Comparison of ENCODE assay signal across 14 cellular contexts in the genomic region with DNA sequence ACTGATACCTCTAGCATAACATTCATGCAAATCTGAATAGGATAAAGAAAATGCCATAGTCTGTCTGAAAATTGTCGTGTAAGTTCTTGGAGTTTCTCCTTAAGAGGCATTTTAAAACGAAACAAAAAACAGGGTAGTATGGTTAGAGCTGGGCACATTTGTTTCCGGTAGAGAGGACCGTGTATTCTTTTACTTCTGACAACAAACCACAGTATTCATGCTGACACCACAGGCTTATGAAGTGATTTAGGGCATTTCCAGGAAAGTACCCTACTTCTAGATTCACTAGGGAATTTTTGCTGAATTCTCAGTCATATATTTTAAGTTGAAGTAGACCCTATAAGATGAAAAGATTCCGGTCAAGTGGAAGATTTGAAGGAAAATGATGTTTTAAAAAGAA.
DNase-seq lines count a peak whose midpoint lies in the region; ATAC-seq, FAIRE-seq and TF ChIP-seq lines count a peak whose summit lies in the region.
"Had no signal": no experiment of that assay in that cellular context is flagged by ENCODE, and none has a peak within 500 bp of the region (broad histone marks: within the 10 kb centered on the region; RNA-seq: fewer than 3 reads in every experiment).

No MANE protein-coding gene starts in this region.

- intact Hi-C loops in GM12878 (cut with micrococcal nuclease; ENCODE audit: unreplicated experiment): loop anchor here (1.0 to 10.0 kb wide), 8 partner anchors 64 to 765 kb away; partner anchors contain the start of genes RAB27A and UNC13C
- intact Hi-C loops in CD14-positive monocyte (cut with micrococcal nuclease): no loop called here

- no peak for TF ChIP-seq RAD21 in GM12878 (IDR thresholded peaks at IDR 0.05; ENCODE audit: insufficient read depth, low read depth, low read length)

- DNase-seq in GM12878 (ENCODE audit: low read depth, low spot score) (peak; percentile 52), HuH-7 (ENCODE audit: low spot score) (no peak), iPS-NIHi11 (ENCODE audit: low spot score) (no peak), CD14-positive monocyte (ENCODE audit: low spot score) (no peak), NCI-H524 (lab: John Stamatoyannopoulos, UW) (no peak)
- DNase-seq: C1 segment of cervical spinal cord; effector CD4-positive, alpha-beta T cell; stimulated activated CD8-positive, alpha-beta memory T cell treated with anti-CD3 and anti-CD28 coated beads, Interleukin-4, amount 100 ng/mL, for 48 hours had no signal

- TF ChIP-seq EP300 in GM12878 (IDR thresholded peaks at IDR 0.05; ENCODE audit: borderline replicate concordance in 1 of 2, control insufficient read depth in 1 of 2, low read depth in 2 of 2, low read length in 2 of 2): peak; percentile 42 to 53; a peak in 2 of 4 replicates

- TF ChIP-seq CTCF in GM12878 (IDR thresholded peaks at IDR 0.05 in 2 of 3, conservative IDR thresholded peaks at IDR 0.05 in 1 of 3; ENCODE audit: control insufficient read depth in 2 of 3, extremely low read depth in 1 of 3, insufficient read depth in 1 of 3, low read depth in 3 of 3, low read length in 3 of 3): no peak
- no peak for TF ChIP-seq CTCF in CD14-positive monocyte (IDR thresholded peaks at IDR 0.05)

- POLR2A ChIA-PET in GM12878 (lab: Charles Lee): interaction anchor here (0.7 to 3.1 kb wide), 5 partner anchors 14 to 436 kb away, joined by 3 to 32 read pairs (median 3); no protein-coding TSS in a partner anchor

- RAD21 ChIA-PET in GM12878 (lab: Charles Lee; ENCODE audit: unreplicated experiment): interaction anchor here (0.6 to 11.2 kb wide), 18 partner anchors 14 to 556 kb away, joined by 3 to 145 read pairs (median 6); partner anchors contain the start of gene UNC13C

- peak overlapping the region; percentile 22; the same call in 1 of the 2 replicates for H3K27ac ChIP-seq in GM12878 (ENCODE audit: control insufficient read depth, insufficient read depth)

- no TSS peak for BruUV-seq in GM12878 (replicated peaks; lab: Mats Ljungman, UMichigan)

- ATAC-seq in GM18499 (IDR thresholded peaks at IDR 0.05; ENCODE audit: insufficient read depth, unreplicated experiment) (peak; percentile 62), GM21526 (IDR thresholded peaks at IDR 0.05; ENCODE audit: low FRiP score, unreplicated experiment) (peak; percentile 86), HG03432 (IDR thresholded peaks at IDR 0.05; ENCODE audit: unreplicated experiment) (peak; percentile 81), GM12878 (peak; percentile 74)
- ATAC-seq: activated naive CD4-positive, alpha-beta T cell treated with anti-CD3 and anti-CD28 coated beads, Interleukin-2, amount 50 U/mL, for 72 hours; Panc1 had no signal

- H3K36me3 Mint-ChIP-seq in CD14-positive monocyte: no peaks in the 10 kb centered on the region
- H3K36me3 Mint-ChIP-seq: activated naive CD4-positive, alpha-beta T cell treated with anti-CD3 and anti-CD28 coated beads, Interleukin-2, amount 50 U/mL, for 72 hours had no signal

- H3K36me3 ChIP-seq in GM12878 (ENCODE audit: control insufficient read depth in 2 of 2, insufficient read depth in 2 of 2, low read length in 1 of 2): no peaks in the 10 kb centered on the region

- H2AFZ ChIP-seq in GM12878 (ENCODE audit: control insufficient read depth, low read depth, low read length): no peak overlapping the region

- no peak overlapping the region for H3K27ac Mint-ChIP-seq in CD14-positive monocyte
- H3K27ac Mint-ChIP-seq: activated naive CD4-positive, alpha-beta T cell treated with anti-CD3 and anti-CD28 coated beads, Interleukin-2, amount 50 U/mL, for 72 hours had no signal

- in situ Hi-C loops in GM12878 (cut with MboI): loop anchor here (10.0 kb wide), 1 partner anchor 545 kb away; the partner anchor contains the start of gene UNC13C

- SMC1A ChIA-PET in GM12878 (lab: Charles Lee; ENCODE audit: uncharacterized antibody, unreplicated experiment): interaction anchor here (1.0 to 8.5 kb wide), 15 partner anchors 8 to 370 kb away, joined by 3 to 150 read pairs (median 6); no protein-coding TSS in a partner anchor

- H3K4me3 ChIP-seq in GM12878: no peak overlapping the region
- H3K4me3 ChIP-seq: skin epidermis had no signal

- no peaks in the 10 kb centered on the region for H3K9me3 Mint-ChIP-seq in CD14-positive monocyte

- H3K27me3 Mint-ChIP-seq in CD14-positive monocyte (ENCODE audit: low read depth in 3 of 3): peaks cover 0 to 4% (median 0%) of the 10 kb centered on the region in 3 donors

- peak overlapping the region; percentile 17; the same call in 1 of the 2 replicates for H3K4me2 ChIP-seq in GM12878 (ENCODE audit: control insufficient read depth, insufficient read depth)

- CTCF ChIA-PET in GM12878 (lab: Yijun Ruan, JAX): interaction anchor here (1.1 to 3.2 kb wide), 4 partner anchors 13 to 63 kb away, joined by 3 to 19 read pairs (median 8); no protein-coding TSS in a partner anchor

- H3K79me2 ChIP-seq in GM12878 (ENCODE audit: control insufficient read depth, insufficient read depth, low read length): no peaks in the 10 kb centered on the region

- no peak overlapping the region for H3K9ac ChIP-seq in GM12878 (ENCODE audit: control insufficient read depth, insufficient read depth, low read length)

- H3K4me3 Mint-ChIP-seq in CD14-positive monocyte: peak overlapping the region in 1 of 2 donors; percentile 78

- H3K4me1 ChIP-seq in GM12878 (ENCODE audit: control insufficient read depth, insufficient read depth, low read length): no peaks in the 10 kb centered on the region

- FAIRE-seq in GM12878 (lab: Jason Lieb, UNC): no peak

- 2% methylated on average over 5 of the region's 5 CpGs for WGBS in GM12878 (ENCODE audit: insufficient coverage, insufficient replicate concordance, low lambda C conversion rate, missing lambda C conversion rate)

- TF ChIP-seq POLR2A in GM12878 (IDR thresholded peaks at IDR 0.05; ENCODE audit: low read depth, low read length): no peak

- peaks cover 13% of the 10 kb centered on the region for H3K4me1 Mint-ChIP-seq in CD14-positive monocyte

- no peaks in the 10 kb centered on the region; the same call in 2 of the 3 replicates for H3K9me3 ChIP-seq in GM12878 (replicated peaks; ENCODE audit: control insufficient read depth, insufficient read depth, low read length)

- no peaks in the 10 kb centered on the region for H3K27me3 ChIP-seq in GM12878 (replicated peaks in 1 of 2; ENCODE audit: control insufficient read depth in 2 of 2, insufficient read depth in 2 of 2, low read length in 1 of 2)

- H4K20me1 ChIP-seq in GM12878 (ENCODE audit: control insufficient read depth, insufficient read depth): no peaks in the 10 kb centered on the region

TF ChIP-seq in GM12878, 131 proteins besides CTCF, POLR2A, EP300 and RAD21 (continues in another document):
- no peak for TF ChIP-seq NBN (IDR thresholded peaks at IDR 0.05)
- TF ChIP-seq NKRF (conservative IDR thresholded peaks at IDR 0.05): no peak
- TF ChIP-seq, protein P1, sequence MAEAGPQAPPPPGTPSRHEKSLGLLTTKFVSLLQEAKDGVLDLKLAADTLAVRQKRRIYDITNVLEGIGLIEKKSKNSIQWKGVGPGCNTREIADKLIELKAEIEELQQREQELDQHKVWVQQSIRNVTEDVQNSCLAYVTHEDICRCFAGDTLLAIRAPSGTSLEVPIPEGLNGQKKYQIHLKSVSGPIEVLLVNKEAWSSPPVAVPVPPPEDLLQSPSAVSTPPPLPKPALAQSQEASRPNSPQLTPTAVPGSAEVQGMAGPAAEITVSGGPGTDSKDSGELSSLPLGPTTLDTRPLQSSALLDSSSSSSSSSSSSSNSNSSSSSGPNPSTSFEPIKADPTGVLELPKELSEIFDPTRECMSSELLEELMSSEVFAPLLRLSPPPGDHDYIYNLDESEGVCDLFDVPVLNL (IDR thresholded peaks at IDR 0.05; ENCODE audit: low read depth, low read length): no peak
- TF ChIP-seq IKZF1 (conservative IDR thresholded peaks at IDR 0.05): peak; percentile 87
- TF ChIP-seq SRF (IDR thresholded peaks at IDR 0.05; ENCODE audit: low read depth in 2 of 2, low read length in 2 of 2): no peak
- TF ChIP-seq RUNX3 (IDR thresholded peaks at IDR 0.05; ENCODE audit: low read length): peak; percentile 80
- no peak for TF ChIP-seq HDAC2 (IDR thresholded peaks at IDR 0.05)
